Comparison of ENCODE assay signal across 27 cellular contexts in genomic region chrX:11451133-11451532, GRCh38.
"Had no signal": no experiment of that assay in that cellular context is flagged by ENCODE, and none has a peak within 500 bp of the region (broad histone marks: within the 10 kb centered on the region; RNA-seq: fewer than 3 reads in every experiment).

No MANE protein-coding gene starts in this region.

- H3K9me3 ChIP-seq: left ventricle myocardium inferior, right atrium auricular region, upper lobe of left lung, vagina had no signal

- H3K4me1 ChIP-seq: left ventricle myocardium inferior, right atrium auricular region, upper lobe of left lung, vagina had no signal

- FAIRE-seq: colon, endometrium, frontal cortex, islet of Langerhans had no signal

- ATAC-seq: activated naive CD4-positive, alpha-beta T cell treated with anti-CD3 and anti-CD28 coated beads, Interleukin-2, amount 50 U/mL, for 72 hours; activated T-cell treated with anti-CD3 and anti-CD28 coated beads, Interleukin-2, amount 50 U/mL, for 72 hours; natural killer cell; stimulated activated memory B cell treated with anti-CD40 and anti-IgM and Interleukin-4, amounts not matched to agents 10 μg/mL and 1 μg/mL and 100 μg/mL, for 72 hours; stimulated activated naive CD8-positive, alpha-beta T cell treated with anti-CD3 and anti-CD28 coated beads, Interleukin-15, amount 100 ng/mL, for 72 hours had no signal

- H3K4me2 ChIP-seq: smooth muscle cell had no signal

- H3K4me3 ChIP-seq: left ventricle myocardium inferior, lung, right atrium auricular region, smooth muscle cell, upper lobe of left lung, vagina had no signal

- DNase-seq: activated CD4-positive, alpha-beta T cell treated with anti-CD3 and anti-CD28 coated beads for 4 hours; activated CD4-positive, alpha-beta T cell treated with anti-CD3 and anti-CD28 coated beads, Interleukin-2, amount 50 U/mL, for 4 hours; activated naive CD4-positive, alpha-beta T cell; activated T-cell treated with anti-CD3 and anti-CD28 coated beads for 4 hours; activated T-cell treated with anti-CD3 and anti-CD28 coated beads, Interleukin-2, amount 50 U/mL, for 72 hours; dermis blood vessel endothelial cell; effector CD8-positive, alpha-beta T cell; left ventricle myocardium inferior; mesendoderm; natural killer cell; stimulated activated CD4-positive, alpha-beta T cell treated with anti-CD3 and anti-CD28 coated beads, Interleukin-1b, Interleukin-23, amount 100 ng/mL, for 48 hours; stimulated activated CD4-positive, alpha-beta T cell treated with anti-CD3 and anti-CD28 coated beads, Interleukin-4, amount 100 ng/mL, for 4 hours; stimulated activated CD8-positive, alpha-beta memory T cell treated with anti-CD3 and anti-CD28 coated beads, Interleukin-4, amount 100 ng/mL, for 48 hours; stimulated activated naive CD8-positive, alpha-beta T cell treated with anti-CD3 and anti-CD28 coated beads, Interleukin-15, amount 100 ng/mL, for 72 hours; substantia nigra; upper lobe of left lung had no signal

- H3K27me3 ChIP-seq: right atrium auricular region, upper lobe of left lung, vagina had no signal

- H3K36me3 ChIP-seq: left ventricle myocardium inferior, right atrium auricular region, upper lobe of left lung, vagina had no signal

- H3K27ac ChIP-seq: epithelial cell of prostate, left ventricle myocardium inferior, right atrium auricular region, upper lobe of left lung, vagina had no signal
